In the genomic region with DNA sequence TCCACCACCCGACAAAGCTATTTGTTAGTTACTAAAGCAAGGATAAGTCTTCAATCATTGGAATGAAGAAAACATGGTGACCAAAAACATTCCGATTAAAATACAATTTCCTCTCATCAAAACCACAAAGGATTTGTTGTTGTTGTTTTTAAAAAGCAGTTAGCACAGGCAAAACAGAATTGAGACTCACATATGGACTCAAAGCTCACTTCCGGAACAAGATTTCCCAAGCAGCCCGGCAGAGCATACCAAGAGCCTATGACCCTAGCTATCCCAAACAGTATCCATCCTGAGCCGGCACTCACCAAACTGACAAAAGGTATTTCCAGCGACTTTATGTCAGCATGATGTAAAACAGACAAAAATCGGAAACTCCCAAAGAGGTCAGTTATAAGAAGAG, we compare ENCODE assay signal across 1 cellular context.
TF ChIP-seq lines count a peak whose summit lies in the region.

No MANE protein-coding gene starts in this region.

TF ChIP-seq in IMR-90, 13 proteins besides CTCF, POLR2A, EP300 and RAD21:
- TF ChIP-seq, protein P1, sequence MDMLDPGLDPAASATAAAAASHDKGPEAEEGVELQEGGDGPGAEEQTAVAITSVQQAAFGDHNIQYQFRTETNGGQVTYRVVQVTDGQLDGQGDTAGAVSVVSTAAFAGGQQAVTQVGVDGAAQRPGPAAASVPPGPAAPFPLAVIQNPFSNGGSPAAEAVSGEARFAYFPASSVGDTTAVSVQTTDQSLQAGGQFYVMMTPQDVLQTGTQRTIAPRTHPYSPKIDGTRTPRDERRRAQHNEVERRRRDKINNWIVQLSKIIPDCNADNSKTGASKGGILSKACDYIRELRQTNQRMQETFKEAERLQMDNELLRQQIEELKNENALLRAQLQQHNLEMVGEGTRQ (IDR thresholded peaks at IDR 0.05; ENCODE audit: low read depth, low read length), result no peak
- TF ChIP-seq MAZ (IDR thresholded peaks at IDR 0.05; ENCODE audit: borderline replicate concordance, low read depth, low read length), result no peak
- no peak for TF ChIP-seq CHD1 (IDR thresholded peaks at IDR 0.05; ENCODE audit: low read depth, low read length)
- TF ChIP-seq FOS (IDR thresholded peaks at IDR 0.05; ENCODE audit: low read depth, low read length), result no peak
- TF ChIP-seq, protein P2, sequence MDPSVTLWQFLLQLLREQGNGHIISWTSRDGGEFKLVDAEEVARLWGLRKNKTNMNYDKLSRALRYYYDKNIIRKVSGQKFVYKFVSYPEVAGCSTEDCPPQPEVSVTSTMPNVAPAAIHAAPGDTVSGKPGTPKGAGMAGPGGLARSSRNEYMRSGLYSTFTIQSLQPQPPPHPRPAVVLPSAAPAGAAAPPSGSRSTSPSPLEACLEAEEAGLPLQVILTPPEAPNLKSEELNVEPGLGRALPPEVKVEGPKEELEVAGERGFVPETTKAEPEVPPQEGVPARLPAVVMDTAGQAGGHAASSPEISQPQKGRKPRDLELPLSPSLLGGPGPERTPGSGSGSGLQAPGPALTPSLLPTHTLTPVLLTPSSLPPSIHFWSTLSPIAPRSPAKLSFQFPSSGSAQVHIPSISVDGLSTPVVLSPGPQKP (IDR thresholded peaks at IDR 0.05; ENCODE audit: borderline replicate concordance, low read depth, low read length), result no peak
- TF ChIP-seq NFE2L2 (IDR thresholded peaks at IDR 0.05; ENCODE audit: low read depth, low read length), result no peak
- no peak for TF ChIP-seq RCOR1 (IDR thresholded peaks at IDR 0.05; ENCODE audit: insufficient replicate concordance, low read length)
- TF ChIP-seq MAFK (IDR thresholded peaks at IDR 0.05; ENCODE audit: low read depth, low read length), result no peak
- no peak for TF ChIP-seq BHLHE40 (IDR thresholded peaks at IDR 0.05; ENCODE audit: low read depth, low read length)
- no peak for TF ChIP-seq MXI1 (IDR thresholded peaks at IDR 0.05; ENCODE audit: borderline replicate concordance, low read depth, low read length)
- no peak for TF ChIP-seq SMC3 (IDR thresholded peaks at IDR 0.05; ENCODE audit: low read depth, low read length)
